Comparison of ENCODE assay signal across 8 cellular contexts in genomic region chr10:102419561-102420442, GRCh38. TPM values are rescaled to one million over a fixed set of nuclear protein-coding genes. Genes with fewer than 3 reads are reported as not detected.
DNase-seq lines count a peak whose midpoint lies in the region; ATAC-seq and TF ChIP-seq lines count a peak whose summit lies in the region.

No MANE protein-coding gene starts in this region.

- peak; percentile 34 to 50 (median 38) for DNase-seq in activated CD4-positive, CD25-positive, alpha-beta regulatory T cell (lab: John Stamatoyannopoulos, UW)
- peak; percentile 80 for DNase-seq in NCI-H345 (lab: John Stamatoyannopoulos, UW)
- DNase-seq in activated CD4-positive, alpha-beta memory T cell treated with anti-CD3 and anti-CD28 coated beads for 36 hours, result peak; percentile 79
- peak; percentile 60 for DNase-seq in effector CD8-positive, alpha-beta T cell (lab: John Stamatoyannopoulos, UW)
- DNase-seq in mesothelial cell of epicardium (ENCODE audit: low spot score in 2 of 2, unreplicated experiment in 2 of 2), result peak; percentile 68 to 90
- peak; percentile 78 for DNase-seq in stimulated activated naive CD8-positive, alpha-beta T cell treated with anti-CD3 and anti-CD28 coated beads, Interleukin-15, Interleukin-2, amounts not matched to agents 100 U/mL and 50 U/mL, for 24 hours

- intact Hi-C loops in activated CD4-positive, alpha-beta memory T cell treated with anti-CD3 and anti-CD28 coated beads for 36 hours (cut with micrococcal nuclease), result loop anchor here (1.0 to 5.0 kb wide), 3 partner anchors 11 to 268 kb away; partner anchors contain the start of gene NOLC1

- no peak for TF ChIP-seq CTCF in mesothelial cell of epicardium (IDR thresholded peaks at IDR 0.05; ENCODE audit: unreplicated experiment)

- no peak for ATAC-seq in activated CD4-positive, CD25-positive, alpha-beta regulatory T cell treated with anti-CD3 and anti-CD28 coated beads, Interleukin-2, amount 50 U/mL, for 24 hours
- ATAC-seq in stimulated activated naive CD8-positive, alpha-beta T cell treated with anti-CD3 and anti-CD28 coated beads, Interleukin-15, Interleukin-2, amounts not matched to agents 100 U/mL and 50 U/mL, for 24 hours, result no peak
- ATAC-seq in GM19035 (IDR thresholded peaks at IDR 0.05; ENCODE audit: unreplicated experiment), result no peak

- peak overlapping the region; percentile 28 for H3K27ac Mint-ChIP-seq in activated CD4-positive, alpha-beta memory T cell treated with anti-CD3 and anti-CD28 coated beads for 36 hours
- peak overlapping the region; percentile 98 for H3K27ac Mint-ChIP-seq in mesothelial cell of epicardium

- POLR2A ChIA-PET in activated CD4-positive, alpha-beta memory T cell treated with anti-CD3 and anti-CD28 coated beads for 36 hours (lab: Charles Lee), result interaction anchor here (1.0 to 5.6 kb wide), 7 partner anchors 10 to 226 kb away, joined by 3 to 84 read pairs (median 10); partner anchors contain the start of genes C10orf95, CUEDC2 and NFKB2

- peaks cover 25% of the 10 kb centered on the region for H3K27me3 Mint-ChIP-seq in activated CD4-positive, alpha-beta memory T cell treated with anti-CD3 and anti-CD28 coated beads for 36 hours
- peaks cover 44% of the 10 kb centered on the region for H3K27me3 Mint-ChIP-seq in mesothelial cell of epicardium (ENCODE audit: low read depth)

- H3K4me3 Mint-ChIP-seq in activated CD4-positive, alpha-beta memory T cell treated with anti-CD3 and anti-CD28 coated beads for 36 hours, result peak overlapping the region; percentile 94
- H3K4me3 Mint-ChIP-seq in mesothelial cell of epicardium, result peak overlapping the region; percentile 93

- CTCF ChIA-PET in activated CD4-positive, alpha-beta memory T cell treated with anti-CD3 and anti-CD28 coated beads for 36 hours (lab: Charles Lee), result interaction anchor here (0.6 to 6.0 kb wide), 12 partner anchors 10 to 360 kb away, joined by 3 to 125 read pairs (median 12); partner anchors contain the start of genes CUEDC2 and NFKB2

- H3K9me3 Mint-ChIP-seq in activated CD4-positive, alpha-beta memory T cell treated with anti-CD3 and anti-CD28 coated beads for 36 hours, result no peaks in the 10 kb centered on the region
- H3K9me3 Mint-ChIP-seq in mesothelial cell of epicardium, result no peaks in the 10 kb centered on the region

- peaks cover 35% of the 10 kb centered on the region for H3K4me1 Mint-ChIP-seq in activated CD4-positive, alpha-beta memory T cell treated with anti-CD3 and anti-CD28 coated beads for 36 hours (ENCODE audit: low read depth)
- H3K4me1 Mint-ChIP-seq in mesothelial cell of epicardium, result peaks cover 31% of the 10 kb centered on the region

- H3K36me3 Mint-ChIP-seq in activated CD4-positive, alpha-beta memory T cell treated with anti-CD3 and anti-CD28 coated beads for 36 hours, result peaks cover 9% of the 10 kb centered on the region
- H3K36me3 Mint-ChIP-seq in mesothelial cell of epicardium, result no peaks in the 10 kb centered on the region

RNA-seq across cellular contexts. Expression of gene FBXL15, which starts 0.8 kb away (rescaled TPM):
- total RNA-seq in activated CD4-positive, alpha-beta memory T cell treated with anti-CD3 and anti-CD28 coated beads for 36 hours, result 10 to 100 TPM; 10.8 to 11.4 TPM
- total RNA-seq in mesothelial cell of epicardium, result 9.4 to 11.7 TPM (median 10.1 TPM) in 3 replicates

RNA-seq across cellular contexts. Expression of gene PSD, which starts 1.2 kb away (rescaled TPM):
- total RNA-seq in activated CD4-positive, alpha-beta memory T cell treated with anti-CD3 and anti-CD28 coated beads for 36 hours, result 1 to 10 TPM; 4.2 to 4.4 TPM
- total RNA-seq in mesothelial cell of epicardium, result 12.4 to 14.3 TPM (median 13.4 TPM) in 3 replicates

RNA-seq across cellular contexts. Expression of gene CUEDC2, which starts 12.6 kb away (rescaled TPM):
- total RNA-seq in activated CD4-positive, alpha-beta memory T cell treated with anti-CD3 and anti-CD28 coated beads for 36 hours, result 10 to 100 TPM; 68.6 to 68.9 TPM
- total RNA-seq in mesothelial cell of epicardium, result 75.0 to 80.5 TPM (median 75.6 TPM) in 3 replicates

RNA-seq across cellular contexts. Expression of gene NFKB2, which starts 24.3 kb away (rescaled TPM):
- total RNA-seq in activated CD4-positive, alpha-beta memory T cell treated with anti-CD3 and anti-CD28 coated beads for 36 hours, result 100 to 1,000 TPM; 241 to 242 TPM
- total RNA-seq in mesothelial cell of epicardium, result 51.7 to 56.6 TPM (median 55.8 TPM) in 3 replicates

RNA-seq across cellular contexts. Expression of gene C10orf95, which starts 31.5 kb away (rescaled TPM):
- under 1 TPM; 0.19 to 0.48 TPM for total RNA-seq in activated CD4-positive, alpha-beta memory T cell treated with anti-CD3 and anti-CD28 coated beads for 36 hours
- total RNA-seq in mesothelial cell of epicardium, result not detected in 3 replicates
